In the genomic region with DNA sequence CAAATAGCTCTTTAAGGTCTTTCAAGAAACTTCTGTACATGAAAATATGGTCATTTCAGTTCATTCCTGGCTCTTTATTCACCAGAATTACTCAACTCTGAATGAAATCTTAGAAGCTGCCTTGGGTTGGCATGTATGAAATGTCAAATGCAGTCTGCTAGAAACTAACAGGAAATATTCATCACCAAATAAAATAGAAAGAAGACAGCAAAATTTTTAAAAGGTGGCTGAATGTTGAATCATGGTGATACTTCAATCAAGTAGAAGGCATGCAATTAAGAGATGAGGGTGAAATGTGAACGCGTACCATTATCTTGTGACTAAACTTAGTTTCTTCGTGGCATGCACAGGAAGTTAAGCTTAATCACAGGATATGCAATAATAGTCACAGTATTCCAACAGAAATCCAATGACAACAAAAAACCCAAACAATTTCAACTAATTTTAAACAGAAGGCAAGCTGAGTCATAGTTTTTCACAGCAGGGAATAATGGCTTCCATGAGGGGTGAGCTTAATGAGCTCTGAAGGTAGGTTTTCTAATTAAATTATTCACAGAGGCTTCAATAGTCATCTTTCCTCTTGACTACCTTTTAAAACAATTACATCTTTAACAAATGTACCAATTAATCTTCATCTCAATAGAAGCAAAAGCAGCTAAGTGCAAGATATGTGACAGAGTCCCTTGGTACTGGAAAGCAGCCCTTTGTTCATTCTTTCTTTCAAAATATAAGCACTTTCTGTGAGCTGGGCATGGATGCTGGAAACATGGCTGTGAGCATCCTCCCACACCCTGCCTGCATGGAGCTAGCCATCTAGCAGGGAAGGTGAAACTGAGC, we compare ENCODE assay signal across 2 cellular contexts.
TF ChIP-seq lines count a peak whose summit lies in the region.

No MANE protein-coding gene starts in this region.

TF ChIP-seq in HepG2, 621 proteins besides CTCF, POLR2A, EP300 and RAD21:
- TF ChIP-seq NFYB (CRISPR knock-in tag; IDR thresholded peaks at IDR 0.05) (no peak), NPAS2 (CRISPR knock-in tag; IDR thresholded peaks at IDR 0.05; ENCODE audit: borderline replicate concordance) (no peak), HMG20A (CRISPR knock-in tag; IDR thresholded peaks at IDR 0.05; ENCODE audit: borderline replicate concordance) (no peak)

TF ChIP-seq in WTC11, 78 proteins besides CTCF, POLR2A, EP300 and RAD21:
- TF ChIP-seq CREB1 (CRISPR knock-in tag; IDR thresholded peaks at IDR 0.05), result no peak
- TF ChIP-seq FOXP1 (CRISPR knock-in tag; IDR thresholded peaks at IDR 0.05; ENCODE audit: borderline replicate concordance), result no peak
- TF ChIP-seq TP53 (CRISPR knock-in tag; IDR thresholded peaks at IDR 0.05), result no peak
- TF ChIP-seq MYBL2 (CRISPR knock-in tag; IDR thresholded peaks at IDR 0.05), result no peak
- TF ChIP-seq OVOL2 (CRISPR knock-in tag; IDR thresholded peaks at IDR 0.05; ENCODE audit: borderline replicate concordance), result no peak
- no peak for TF ChIP-seq ATF1 (CRISPR knock-in tag; IDR thresholded peaks at IDR 0.05)
- TF ChIP-seq, protein P1, sequence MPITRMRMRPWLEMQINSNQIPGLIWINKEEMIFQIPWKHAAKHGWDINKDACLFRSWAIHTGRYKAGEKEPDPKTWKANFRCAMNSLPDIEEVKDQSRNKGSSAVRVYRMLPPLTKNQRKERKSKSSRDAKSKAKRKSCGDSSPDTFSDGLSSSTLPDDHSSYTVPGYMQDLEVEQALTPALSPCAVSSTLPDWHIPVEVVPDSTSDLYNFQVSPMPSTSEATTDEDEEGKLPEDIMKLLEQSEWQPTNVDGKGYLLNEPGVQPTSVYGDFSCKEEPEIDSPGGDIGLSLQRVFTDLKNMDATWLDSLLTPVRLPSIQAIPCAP (CRISPR knock-in tag; IDR thresholded peaks at IDR 0.05), result no peak
- no peak for TF ChIP-seq ZNF121 (CRISPR knock-in tag; IDR thresholded peaks at IDR 0.05)
- TF ChIP-seq KAT7 (CRISPR knock-in tag; IDR thresholded peaks at IDR 0.05; ENCODE audit: borderline replicate concordance), result no peak
- no peak for TF ChIP-seq ZNF416 (CRISPR knock-in tag; IDR thresholded peaks at IDR 0.05)
- TF ChIP-seq, protein P2, sequence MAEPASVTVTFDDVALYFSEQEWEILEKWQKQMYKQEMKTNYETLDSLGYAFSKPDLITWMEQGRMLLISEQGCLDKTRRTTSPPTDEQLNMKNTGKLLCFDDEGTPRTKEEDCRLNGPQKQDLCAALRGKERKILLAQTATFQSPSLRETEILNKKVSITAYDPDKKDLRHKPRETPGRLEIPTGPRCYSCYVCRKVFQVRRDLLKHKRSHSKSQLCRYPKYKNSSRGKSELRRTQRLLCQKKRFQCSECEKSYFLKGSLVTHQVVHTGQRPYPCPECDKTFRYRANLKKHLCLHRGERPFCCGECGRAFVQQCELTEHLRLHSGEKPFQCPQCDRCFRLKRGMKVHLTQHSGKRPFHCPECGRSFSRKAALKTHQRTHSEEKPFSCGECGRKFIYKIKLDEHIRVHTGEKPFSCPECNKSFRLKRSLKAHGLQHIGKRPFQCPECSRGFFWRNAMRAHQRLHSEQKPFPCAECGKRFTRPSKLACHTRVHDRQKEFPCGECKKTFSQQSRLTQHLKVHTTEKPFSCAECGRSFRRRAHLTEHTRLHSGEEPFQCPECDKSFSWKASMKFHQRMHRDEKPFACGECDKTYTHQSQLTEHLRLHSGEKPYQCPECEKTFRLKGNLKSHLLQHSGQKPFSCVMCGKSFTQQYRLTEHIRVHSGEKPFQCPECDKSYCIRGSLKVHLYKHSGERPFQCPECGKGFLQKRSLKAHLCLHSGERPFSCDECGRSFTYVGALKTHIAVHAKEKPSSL (CRISPR knock-in tag; conservative IDR thresholded peaks at IDR 0.05), result no peak
- TF ChIP-seq, protein P3, sequence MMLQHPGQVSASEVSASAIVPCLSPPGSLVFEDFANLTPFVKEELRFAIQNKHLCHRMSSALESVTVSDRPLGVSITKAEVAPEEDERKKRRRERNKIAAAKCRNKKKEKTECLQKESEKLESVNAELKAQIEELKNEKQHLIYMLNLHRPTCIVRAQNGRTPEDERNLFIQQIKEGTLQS (CRISPR knock-in tag; conservative IDR thresholded peaks at IDR 0.05), result no peak
- TF ChIP-seq, protein P4, sequence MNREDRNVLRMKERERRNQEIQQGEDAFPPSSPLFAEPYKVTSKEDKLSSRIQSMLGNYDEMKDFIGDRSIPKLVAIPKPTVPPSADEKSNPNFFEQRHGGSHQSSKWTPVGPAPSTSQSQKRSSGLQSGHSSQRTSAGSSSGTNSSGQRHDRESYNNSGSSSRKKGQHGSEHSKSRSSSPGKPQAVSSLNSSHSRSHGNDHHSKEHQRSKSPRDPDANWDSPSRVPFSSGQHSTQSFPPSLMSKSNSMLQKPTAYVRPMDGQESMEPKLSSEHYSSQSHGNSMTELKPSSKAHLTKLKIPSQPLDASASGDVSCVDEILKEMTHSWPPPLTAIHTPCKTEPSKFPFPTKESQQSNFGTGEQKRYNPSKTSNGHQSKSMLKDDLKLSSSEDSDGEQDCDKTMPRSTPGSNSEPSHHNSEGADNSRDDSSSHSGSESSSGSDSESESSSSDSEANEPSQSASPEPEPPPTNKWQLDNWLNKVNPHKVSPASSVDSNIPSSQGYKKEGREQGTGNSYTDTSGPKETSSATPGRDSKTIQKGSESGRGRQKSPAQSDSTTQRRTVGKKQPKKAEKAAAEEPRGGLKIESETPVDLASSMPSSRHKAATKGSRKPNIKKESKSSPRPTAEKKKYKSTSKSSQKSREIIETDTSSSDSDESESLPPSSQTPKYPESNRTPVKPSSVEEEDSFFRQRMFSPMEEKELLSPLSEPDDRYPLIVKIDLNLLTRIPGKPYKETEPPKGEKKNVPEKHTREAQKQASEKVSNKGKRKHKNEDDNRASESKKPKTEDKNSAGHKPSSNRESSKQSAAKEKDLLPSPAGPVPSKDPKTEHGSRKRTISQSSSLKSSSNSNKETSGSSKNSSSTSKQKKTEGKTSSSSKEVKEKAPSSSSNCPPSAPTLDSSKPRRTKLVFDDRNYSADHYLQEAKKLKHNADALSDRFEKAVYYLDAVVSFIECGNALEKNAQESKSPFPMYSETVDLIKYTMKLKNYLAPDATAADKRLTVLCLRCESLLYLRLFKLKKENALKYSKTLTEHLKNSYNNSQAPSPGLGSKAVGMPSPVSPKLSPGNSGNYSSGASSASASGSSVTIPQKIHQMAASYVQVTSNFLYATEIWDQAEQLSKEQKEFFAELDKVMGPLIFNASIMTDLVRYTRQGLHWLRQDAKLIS (CRISPR knock-in tag; IDR thresholded peaks at IDR 0.05; ENCODE audit: borderline replicate concordance), result no peak
- TF ChIP-seq ZNF219 (CRISPR knock-in tag; IDR thresholded peaks at IDR 0.05; ENCODE audit: borderline replicate concordance), result no peak
- TF ChIP-seq, protein P5, sequence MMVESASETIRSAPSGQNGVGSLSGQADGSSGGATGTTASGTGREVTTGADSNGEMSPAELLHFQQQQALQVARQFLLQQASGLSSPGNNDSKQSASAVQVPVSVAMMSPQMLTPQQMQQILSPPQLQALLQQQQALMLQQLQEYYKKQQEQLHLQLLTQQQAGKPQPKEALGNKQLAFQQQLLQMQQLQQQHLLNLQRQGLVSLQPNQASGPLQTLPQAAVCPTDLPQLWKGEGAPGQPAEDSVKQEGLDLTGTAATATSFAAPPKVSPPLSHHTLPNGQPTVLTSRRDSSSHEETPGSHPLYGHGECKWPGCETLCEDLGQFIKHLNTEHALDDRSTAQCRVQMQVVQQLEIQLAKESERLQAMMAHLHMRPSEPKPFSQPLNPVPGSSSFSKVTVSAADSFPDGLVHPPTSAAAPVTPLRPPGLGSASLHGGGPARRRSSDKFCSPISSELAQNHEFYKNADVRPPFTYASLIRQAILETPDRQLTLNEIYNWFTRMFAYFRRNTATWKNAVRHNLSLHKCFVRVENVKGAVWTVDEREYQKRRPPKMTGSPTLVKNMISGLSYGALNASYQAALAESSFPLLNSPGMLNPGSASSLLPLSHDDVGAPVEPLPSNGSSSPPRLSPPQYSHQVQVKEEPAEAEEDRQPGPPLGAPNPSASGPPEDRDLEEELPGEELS (CRISPR knock-in tag; IDR thresholded peaks at IDR 0.05), result no peak
- TF ChIP-seq, protein P6, sequence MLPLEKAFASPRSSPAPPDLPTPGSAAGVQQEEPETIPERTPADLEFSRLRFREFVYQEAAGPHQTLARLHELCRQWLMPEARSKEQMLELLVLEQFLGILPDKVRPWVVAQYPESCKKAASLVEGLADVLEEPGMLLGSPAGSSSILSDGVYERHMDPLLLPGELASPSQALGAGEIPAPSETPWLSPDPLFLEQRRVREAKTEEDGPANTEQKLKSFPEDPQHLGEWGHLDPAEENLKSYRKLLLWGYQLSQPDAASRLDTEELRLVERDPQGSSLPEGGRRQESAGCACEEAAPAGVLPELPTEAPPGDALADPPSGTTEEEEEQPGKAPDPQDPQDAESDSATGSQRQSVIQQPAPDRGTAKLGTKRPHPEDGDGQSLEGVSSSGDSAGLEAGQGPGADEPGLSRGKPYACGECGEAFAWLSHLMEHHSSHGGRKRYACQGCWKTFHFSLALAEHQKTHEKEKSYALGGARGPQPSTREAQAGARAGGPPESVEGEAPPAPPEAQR (CRISPR knock-in tag; IDR thresholded peaks at IDR 0.05), result no peak
- TF ChIP-seq, protein P7, sequence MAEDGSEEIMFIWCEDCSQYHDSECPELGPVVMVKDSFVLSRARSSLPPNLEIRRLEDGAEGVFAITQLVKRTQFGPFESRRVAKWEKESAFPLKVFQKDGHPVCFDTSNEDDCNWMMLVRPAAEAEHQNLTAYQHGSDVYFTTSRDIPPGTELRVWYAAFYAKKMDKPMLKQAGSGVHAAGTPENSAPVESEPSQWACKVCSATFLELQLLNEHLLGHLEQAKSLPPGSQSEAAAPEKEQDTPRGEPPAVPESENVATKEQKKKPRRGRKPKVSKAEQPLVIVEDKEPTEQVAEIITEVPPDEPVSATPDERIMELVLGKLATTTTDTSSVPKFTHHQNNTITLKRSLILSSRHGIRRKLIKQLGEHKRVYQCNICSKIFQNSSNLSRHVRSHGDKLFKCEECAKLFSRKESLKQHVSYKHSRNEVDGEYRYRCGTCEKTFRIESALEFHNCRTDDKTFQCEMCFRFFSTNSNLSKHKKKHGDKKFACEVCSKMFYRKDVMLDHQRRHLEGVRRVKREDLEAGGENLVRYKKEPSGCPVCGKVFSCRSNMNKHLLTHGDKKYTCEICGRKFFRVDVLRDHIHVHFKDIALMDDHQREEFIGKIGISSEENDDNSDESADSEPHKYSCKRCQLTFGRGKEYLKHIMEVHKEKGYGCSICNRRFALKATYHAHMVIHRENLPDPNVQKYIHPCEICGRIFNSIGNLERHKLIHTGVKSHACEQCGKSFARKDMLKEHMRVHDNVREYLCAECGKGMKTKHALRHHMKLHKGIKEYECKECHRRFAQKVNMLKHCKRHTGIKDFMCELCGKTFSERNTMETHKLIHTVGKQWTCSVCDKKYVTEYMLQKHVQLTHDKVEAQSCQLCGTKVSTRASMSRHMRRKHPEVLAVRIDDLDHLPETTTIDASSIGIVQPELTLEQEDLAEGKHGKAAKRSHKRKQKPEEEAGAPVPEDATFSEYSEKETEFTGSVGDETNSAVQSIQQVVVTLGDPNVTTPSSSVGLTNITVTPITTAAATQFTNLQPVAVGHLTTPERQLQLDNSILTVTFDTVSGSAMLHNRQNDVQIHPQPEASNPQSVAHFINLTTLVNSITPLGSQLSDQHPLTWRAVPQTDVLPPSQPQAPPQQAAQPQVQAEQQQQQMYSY (CRISPR knock-in tag; IDR thresholded peaks at IDR 0.05), result no peak
- TF ChIP-seq NFYB (CRISPR knock-in tag; conservative IDR thresholded peaks at IDR 0.05; ENCODE audit: low read depth), result no peak
- no peak for TF ChIP-seq HMGA2 (CRISPR knock-in tag; IDR thresholded peaks at IDR 0.05)
- TF ChIP-seq JUN (CRISPR knock-in tag; IDR thresholded peaks at IDR 0.05), result no peak
